33 cellular contexts compared by ENCODE assay signal in the genomic region with DNA sequence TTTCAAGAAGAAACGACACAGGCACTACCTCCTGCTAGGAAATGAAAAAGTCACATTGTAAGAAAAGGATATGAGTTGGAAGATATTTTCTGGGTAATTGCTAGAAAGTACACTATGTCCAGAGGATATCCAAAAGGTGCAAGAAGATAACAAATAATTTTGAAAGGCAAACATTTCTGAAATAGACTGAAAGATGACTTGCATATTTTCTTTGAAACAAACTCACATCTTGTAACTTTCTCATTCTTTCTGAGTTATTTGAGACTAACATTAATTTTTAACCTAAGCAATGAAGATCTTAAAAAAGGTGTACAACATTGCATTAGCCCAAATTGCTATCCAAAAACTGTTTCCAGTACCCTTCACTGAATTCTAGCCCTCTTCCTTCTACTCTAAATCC.
"Had no signal": no experiment of that assay in that cellular context is flagged by ENCODE, and none has a peak within 500 bp of the region (broad histone marks: within the 10 kb centered on the region; RNA-seq: fewer than 3 reads in every experiment).

No MANE protein-coding gene starts in this region.

- FAIRE-seq: astrocyte, TTC549 had no signal

- DNase-seq: activated B cell treated with CpG ODN at 0.5 μM for 24 hours; activated CD4-positive, alpha-beta memory T cell treated with anti-CD3 and anti-CD28 coated beads for 36 hours; activated CD4-positive, alpha-beta T cell treated with anti-CD3 and anti-CD28 coated beads for 4 hours; activated CD4-positive, alpha-beta T cell treated with anti-CD3 and anti-CD28 coated beads, Interleukin-2, amount 10 ng/mL, durations not matched to agents 24 days and 14 days; activated CD4-positive, alpha-beta T cell treated with anti-CD3 and anti-CD28 coated beads, Interleukin-2, amount 50 U/mL, for 1 hour; activated CD4-positive, alpha-beta T cell treated with anti-CD3 and anti-CD28 coated beads, Interleukin-2, amount 50 U/mL, for 4 hours; activated CD4-positive, CD25-positive, alpha-beta regulatory T cell treated with anti-CD3 and anti-CD28 coated beads, Interleukin-2, amount 50 U/mL, for 72 hours; activated CD8-positive, alpha-beta memory T cell treated with anti-CD3 and anti-CD28 coated beads, Interleukin-2, amount 50 U/mL, for 4 hours; activated CD8-positive, alpha-beta T cell treated with anti-CD3 and anti-CD28 coated beads for 36 hours; activated effector memory CD4-positive, alpha-beta T cell treated with anti-CD3 and anti-CD28 coated beads, Interleukin-2, amount 50 U/mL, for 16 hours; activated gamma-delta T cell treated with Interleukin-2 at 50 U/mL for 16 hours; activated naive CD4-positive, alpha-beta T cell; activated naive CD4-positive, alpha-beta T cell treated with anti-CD3 and anti-CD28 coated beads for 36 hours; activated naive CD4-positive, alpha-beta T cell treated with anti-CD3 and anti-CD28 coated beads, Interleukin-2, amount 50 U/mL, for 16 hours; activated naive CD8-positive, alpha-beta T cell treated with anti-CD3 and anti-CD28 coated beads for 36 hours; activated T-cell treated with anti-CD3 and anti-CD28 coated beads for 4 hours; activated T-cell treated with anti-CD3 and anti-CD28 coated beads, Interleukin-2, amount 50 U/mL, for 1 hour; activated T-cell treated with anti-CD3 and anti-CD28 coated beads, Interleukin-2, amount 50 U/mL, for 4 hours; activated T-cell treated with anti-CD3 and anti-CD28 coated beads, Interleukin-2, amount 50 U/mL, for 72 hours; adrenal gland; amniotic stem cell; aorta; body of pancreas; brain microvascular endothelial cell; central memory CD4-positive, alpha-beta T cell; T-helper 2 cell; T-helper 9 cell had no signal

- H3K27me3 ChIP-seq: adrenal gland, body of pancreas, brain microvascular endothelial cell, breast epithelium had no signal

- H3K4me1 ChIP-seq: body of pancreas, breast epithelium had no signal

- ATAC-seq: activated CD8-positive, alpha-beta T cell treated with anti-CD3 and anti-CD28 coated beads for 36 hours; activated naive CD4-positive, alpha-beta T cell treated with anti-CD3 and anti-CD28 coated beads, Interleukin-2, amount 50 U/mL, for 72 hours; activated T-cell treated with anti-CD3 and anti-CD28 coated beads, Interleukin-2, amount 50 U/mL, for 4 hours; activated T-cell treated with anti-CD3 and anti-CD28 coated beads, Interleukin-2, amount 50 U/mL, for 72 hours; activated T-helper 17 cell treated with anti-CD3 and anti-CD28 coated beads, Interleukin-2, amount 50 U/mL, for 72 hours; body of pancreas had no signal

- H3K36me3 ChIP-seq: adrenal gland, brain microvascular endothelial cell, breast epithelium had no signal

- H3K9me3 ChIP-seq: adrenal gland, body of pancreas, breast epithelium had no signal

- H3K27ac ChIP-seq: adrenal gland, body of pancreas, brain microvascular endothelial cell, breast epithelium, VCaP had no signal

- H3K4me3 ChIP-seq: adrenal gland, body of pancreas, breast epithelium had no signal
